In genomic region chr2:118989481-118989880, GRCh38 we compare ENCODE assay signal across 17 cellular contexts. TPM values are rescaled to one million over a fixed set of nuclear protein-coding genes. Genes with fewer than 3 reads are reported as not detected.
A peak's percentile ranks its signal among the peaks of the same experiment; 100 is the strongest.
DNase-seq lines count a peak whose midpoint lies in the region; ATAC-seq and TF ChIP-seq lines count a peak whose summit lies in the region.
"Had no signal": no experiment of that assay in that cellular context is flagged by ENCODE, and none has a peak within 500 bp of the region (broad histone marks: within the 10 kb centered on the region; RNA-seq: fewer than 3 reads in every experiment).

No MANE protein-coding gene starts in this region.

- BruUV-seq in OCI-LY7 (replicated peaks; lab: Mats Ljungman, UMichigan): no TSS peak

- POLR2A ChIA-PET in OCI-LY7 (lab: Charles Lee): interaction anchor here (0.6 kb wide), 1 partner anchor 105 kb away, joined by 4 read pairs; no protein-coding TSS in a partner anchor

- peak; percentile 86 for DNase-seq in kidney tubule cell (ENCODE audit: low spot score)
- DNase-seq in posterior vena cava (ENCODE audit: low spot score): no peak
- DNase-seq in aorta: no peak
- no peak for DNase-seq in upper lobe of right lung
- no peak for DNase-seq in OCI-LY7 (ENCODE audit: low spot score)
- DNase-seq: activated naive CD8-positive, alpha-beta T cell treated with anti-CD3 and anti-CD28 coated beads for 36 hours; EL; H9; NCI-H2227 treated with DMSO at 0.1 percent for 48 hours; Peyer's patch; right cardiac atrium; stimulated activated CD4-positive, alpha-beta T cell treated with anti-CD3 and anti-CD28 coated beads, Interleukin-4, amount 100 ng/mL, for 4 hours had no signal

- TF ChIP-seq CTCF in upper lobe of right lung (IDR thresholded peaks at IDR 0.05): no peak
- no peak for TF ChIP-seq CTCF in OCI-LY7 (conservative IDR thresholded peaks at IDR 0.05; ENCODE audit: low read length)

- H4K20me1 ChIP-seq in OCI-LY7 (ENCODE audit: insufficient read depth, low read length): no peaks in the 10 kb centered on the region

- H2AFZ ChIP-seq in OCI-LY7 (ENCODE audit: low read length): no peak overlapping the region

- H3K4me3 ChIP-seq in aorta (ENCODE audit: low read length in 2 of 2): no peak overlapping the region
- no peak overlapping the region for H3K4me3 ChIP-seq in upper lobe of right lung
- H3K4me3 ChIP-seq in OCI-LY7 (ENCODE audit: low read depth, low read length, poor library complexity, severe bottlenecking): no peak overlapping the region
- H3K4me3 ChIP-seq: Peyer's patch had no signal

- intact Hi-C loops in posterior vena cava (cut with DNase I) (no loop called here), aorta (cut with DNase I) (no loop called here), upper lobe of right lung (cut with DNase I) (no loop called here), OCI-LY7 (cut with micrococcal nuclease; ENCODE audit: unreplicated experiment) (no loop called here)

- no peaks in the 10 kb centered on the region for H3K27me3 ChIP-seq in aorta (ENCODE audit: control insufficient read depth in 1 of 2, insufficient read depth in 2 of 2, low read length in 1 of 2)
- H3K27me3 ChIP-seq in upper lobe of right lung: no peaks in the 10 kb centered on the region
- H3K27me3 ChIP-seq: Peyer's patch had no signal

- no peaks in the 10 kb centered on the region for H3K79me2 ChIP-seq in OCI-LY7 (ENCODE audit: insufficient read depth, low read depth, low read length)

- no peak overlapping the region for H3K27ac ChIP-seq in aorta (ENCODE audit: low read depth in 1 of 2, low read length in 2 of 2)
- H3K27ac ChIP-seq in upper lobe of right lung: no peak overlapping the region
- no peak overlapping the region for H3K27ac ChIP-seq in OCI-LY7 (ENCODE audit: low read depth, low read length, poor library complexity, severe bottlenecking)
- H3K27ac ChIP-seq: Peyer's patch had no signal

- CTCF ChIA-PET in OCI-LY7 (lab: Charles Lee; ENCODE audit: unreplicated experiment): no interaction called here

- WGBS in aorta, 2 donors: 31 to 33% methylated on average over 2 of the region's 2 CpGs

- H3K9me3 ChIP-seq in aorta (ENCODE audit: control insufficient read depth, low read length) (no peaks in the 10 kb centered on the region), upper lobe of right lung (no peaks in the 10 kb centered on the region), OCI-LY7 (ENCODE audit: low read length) (no peaks in the 10 kb centered on the region)
- H3K9me3 ChIP-seq: Peyer's patch had no signal

- no peak overlapping the region for H3K4me2 ChIP-seq in OCI-LY7 (ENCODE audit: low read length)

- H3K4me1 ChIP-seq in aorta (ENCODE audit: control insufficient read depth in 1 of 2, insufficient read depth in 2 of 2, low read length in 2 of 2) (no peaks in the 10 kb centered on the region), upper lobe of right lung (peaks cover 3% of the 10 kb centered on the region), OCI-LY7 (ENCODE audit: insufficient read depth, low read length, poor library complexity, severe bottlenecking) (no peaks in the 10 kb centered on the region)
- H3K4me1 ChIP-seq: Peyer's patch had no signal

- ATAC-seq in GM18858 (IDR thresholded peaks at IDR 0.05; ENCODE audit: unreplicated experiment) (peak; percentile 64), GM21619 (IDR thresholded peaks at IDR 0.05; ENCODE audit: unreplicated experiment) (peak; percentile 70), HG03097 (IDR thresholded peaks at IDR 0.05; ENCODE audit: low FRiP score, unreplicated experiment) (peak; percentile 61), aorta (ENCODE audit: low FRiP score) (no peak), upper lobe of right lung (no peak)
- ATAC-seq: right cardiac atrium had no signal

- H3K9me2 ChIP-seq in OCI-LY7 (ENCODE audit: insufficient read depth, low read length): no peaks in the 10 kb centered on the region

- no peaks in the 10 kb centered on the region for H3K36me3 ChIP-seq in aorta (ENCODE audit: control insufficient read depth in 1 of 2, insufficient read depth in 2 of 2, low read length in 1 of 2)
- no peaks in the 10 kb centered on the region for H3K36me3 ChIP-seq in upper lobe of right lung
- no peaks in the 10 kb centered on the region for H3K36me3 ChIP-seq in OCI-LY7 (ENCODE audit: insufficient read depth, low read length)
- H3K36me3 ChIP-seq: Peyer's patch had no signal

RNA-seq across cellular contexts. Expression of gene MARCO, which starts 47.5 kb away (rescaled TPM):
- total RNA-seq in posterior vena cava (10 to 100 TPM; 20.5 to 78.2 TPM), aorta (10 to 100 TPM; 22.2 to 29.2 TPM), upper lobe of right lung (165 TPM), OCI-LY7 (2022) (not detected in 2 replicates)
- 1 to 10 TPM in 1 of 2 donors, under 1 TPM in 1; 0.54 to 1.1 TPM for polyA plus RNA-seq in aorta
- not detected in 2 replicates for total RNA-seq in OCI-LY7 (2014; rRNA removed; shearing (Covaris generic))
- total RNA-seq: activated CD8-positive, alpha-beta memory T cell treated with anti-CD3 and anti-CD28 coated beads for 36 hours; activated naive CD8-positive, alpha-beta T cell treated with anti-CD3 and anti-CD28 coated beads for 36 hours; H9 had no signal
- polyA plus RNA-seq: BJ had no signal

Comparison
In these comparisons a context has a peak if more than half of its experiments do, and no peak if none do; other contexts are left out.
1. ATAC-seq: peak in GM18858 (single experiment), GM21619 (single experiment) and HG03097 (single experiment); none in aorta (single experiment) and upper lobe of right lung (single experiment).
2. RNA of gene MARCO, which starts 47.5 kb away (total RNA-seq): 165 TPM in upper lobe of right lung (single experiment), 20.5 to 78.2 TPM in posterior vena cava and 22.2 to 29.2 TPM in aorta; not detected in OCI-LY7; every median in the first group is over 10 times any median in the second.